ENCODE assay signal across 8 cellular contexts in the genomic region with DNA sequence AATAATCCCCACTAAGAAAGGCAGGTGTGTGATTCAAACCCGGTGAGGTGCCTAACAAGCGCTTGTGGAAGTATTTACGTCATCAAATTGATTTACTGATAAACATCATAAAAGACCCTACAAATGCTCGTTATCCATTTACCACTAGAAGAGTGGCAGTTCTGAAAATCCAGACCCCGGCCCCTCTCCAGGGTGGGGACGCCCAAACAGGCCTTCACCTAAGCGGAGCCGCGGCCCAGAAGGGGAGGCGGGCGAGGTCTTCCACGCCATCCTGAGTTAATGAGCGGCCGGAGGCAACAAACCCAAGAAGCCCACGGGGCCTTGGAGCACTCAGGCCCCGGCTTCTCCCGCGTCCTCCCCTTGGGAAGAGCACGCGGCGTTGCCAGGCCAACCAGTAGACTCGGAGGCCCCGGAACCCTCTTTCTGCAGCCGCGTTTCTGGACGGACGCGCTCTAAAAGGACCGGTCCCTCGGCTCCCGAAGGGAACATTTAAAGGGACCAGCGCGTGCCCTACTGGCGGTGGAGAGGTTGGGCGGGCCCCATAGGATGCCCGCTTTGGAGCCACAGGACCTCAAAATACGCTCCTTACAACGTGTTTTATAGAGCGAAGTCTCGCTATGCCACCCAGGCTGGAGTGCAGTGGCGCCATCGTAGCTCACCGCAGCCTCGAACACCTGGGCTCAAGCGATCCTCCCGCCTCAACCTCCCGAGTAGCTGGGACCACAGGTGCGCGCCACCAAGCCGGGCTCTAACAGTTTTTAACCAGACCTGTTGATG. TPM values are rescaled to one million over a fixed set of nuclear protein-coding genes. Genes with fewer than 3 reads are reported as not detected.
DNase-seq lines count a peak whose midpoint lies in the region; ATAC-seq and TF ChIP-seq lines count a peak whose summit lies in the region.

No MANE protein-coding gene starts in this region.

- H3K9me3 Mint-ChIP-seq in CD4-positive, alpha-beta T cell: no peaks in the 10 kb centered on the region
- H3K9me3 Mint-ChIP-seq in MCF 10A (ENCODE audit: unreplicated experiment): no peaks in the 10 kb centered on the region

- peak; percentile 26 for ATAC-seq in CD4-positive, alpha-beta T cell (ENCODE audit: poor library complexity)
- peak; percentile 58 for ATAC-seq in HG02943 (IDR thresholded peaks at IDR 0.05; ENCODE audit: low read depth, unreplicated experiment)
- ATAC-seq in GM21825 (IDR thresholded peaks at IDR 0.05; ENCODE audit: unreplicated experiment): no peak

- H3K27me3 ChIP-seq in CD4-positive, alpha-beta T cell (ENCODE audit: control insufficient read depth, insufficient read depth, low read length): peaks cover 50% of the 10 kb centered on the region
- H3K27me3 ChIP-seq in iPS-15b (ENCODE audit: control insufficient read depth, insufficient read depth, low read length) (peaks cover 15% of the 10 kb centered on the region), rectal smooth muscle tissue (ENCODE audit: control insufficient read depth, insufficient read depth, low read length) (no peaks in the 10 kb centered on the region)

- DNase-seq in CD4-positive, alpha-beta T cell: peak in 8 of 10 experiments; percentile 7 to 60 (median 28)
- peak; percentile 88 for DNase-seq in SK-N-DZ (ENCODE audit: low spot score)
- DNase-seq in MCF 10A (ENCODE audit: unreplicated experiment): peak; percentile 89
- DNase-seq in OCI-M2 (lab: John Stamatoyannopoulos, UW; ENCODE audit: unreplicated experiment): no peak

- peaks cover 31% of the 10 kb centered on the region for H3K4me1 Mint-ChIP-seq in CD4-positive, alpha-beta T cell (ENCODE audit: low read depth)
- H3K4me1 Mint-ChIP-seq in MCF 10A (ENCODE audit: insufficient read depth, unreplicated experiment): no peaks in the 10 kb centered on the region

- H3K9ac ChIP-seq in iPS-15b (ENCODE audit: low read depth, low read length) (peak overlapping the region; percentile 78), rectal smooth muscle tissue (ENCODE audit: low read length) (peak overlapping the region; percentile 25)

- TF ChIP-seq CTCF in CD4-positive, alpha-beta T cell (IDR thresholded peaks at IDR 0.05): no peak
- TF ChIP-seq CTCF in MCF 10A (IDR thresholded peaks at IDR 0.05; ENCODE audit: unreplicated experiment): peak; percentile 20

- H3K4me1 ChIP-seq in iPS-15b (ENCODE audit: control insufficient read depth, insufficient read depth, low read length) (no peaks in the 10 kb centered on the region), rectal smooth muscle tissue (ENCODE audit: control insufficient read depth, insufficient read depth, low read length) (peaks cover 3% of the 10 kb centered on the region)

- H3K36me3 ChIP-seq in iPS-15b (ENCODE audit: control insufficient read depth, insufficient read depth, low read length) (no peaks in the 10 kb centered on the region), rectal smooth muscle tissue (ENCODE audit: control insufficient read depth, insufficient read depth, low read length) (no peaks in the 10 kb centered on the region)

- peaks cover 69% of the 10 kb centered on the region for H3K27me3 Mint-ChIP-seq in CD4-positive, alpha-beta T cell
- H3K27me3 Mint-ChIP-seq in MCF 10A (ENCODE audit: insufficient read depth, unreplicated experiment): no peaks in the 10 kb centered on the region

- H3K27ac Mint-ChIP-seq in CD4-positive, alpha-beta T cell: no peak overlapping the region
- H3K27ac Mint-ChIP-seq in MCF 10A (ENCODE audit: low read depth, unreplicated experiment): peak overlapping the region; percentile 42

- no TSS peak for BruUV-seq in MCF 10A (replicated peaks; lab: Mats Ljungman, UMichigan)

- POLR2A ChIA-PET in CD4-positive, alpha-beta T cell (lab: Charles Lee): no interaction called here
- POLR2A ChIA-PET in MCF 10A (lab: Yijun Ruan, JAX): interaction anchor here (0.6 to 3.0 kb wide), 6 partner anchors 9 to 165 kb away, joined by 3 to 39 read pairs (median 6); partner anchors contain the start of gene ZC3H14

- no peaks in the 10 kb centered on the region for H3K36me3 Mint-ChIP-seq in CD4-positive, alpha-beta T cell (ENCODE audit: low read depth)
- H3K36me3 Mint-ChIP-seq in MCF 10A (ENCODE audit: insufficient read depth, unreplicated experiment): peaks cover 14% of the 10 kb centered on the region

- peak overlapping the region; percentile 70 for H3K4me3 ChIP-seq in iPS-15b (ENCODE audit: low read depth, low read length)
- H3K4me3 ChIP-seq in rectal smooth muscle tissue (ENCODE audit: low read length): peak overlapping the region; percentile 90

- no peak overlapping the region for H3K27ac ChIP-seq in CD4-positive, alpha-beta T cell (ENCODE audit: low read depth, low read length)
- H3K27ac ChIP-seq in rectal smooth muscle tissue (ENCODE audit: low read depth, low read length): peak overlapping the region; percentile 78

- CTCF ChIA-PET in CD4-positive, alpha-beta T cell (lab: Charles Lee): no interaction called here
- CTCF ChIA-PET in MCF 10A (lab: Yijun Ruan, JAX): interaction anchor here (0.6 to 1.5 kb wide), 8 partner anchors 9 to 1706 kb away, joined by 3 to 7 read pairs (median 3); partner anchors contain the start of gene EML5

- peak overlapping the region; percentile 71 for H3K4me3 Mint-ChIP-seq in CD4-positive, alpha-beta T cell
- peak overlapping the region; percentile 78 for H3K4me3 Mint-ChIP-seq in MCF 10A (ENCODE audit: unreplicated experiment)

- intact Hi-C loops in CD4-positive, alpha-beta T cell (cut with DNase I, micrococcal nuclease): loop anchor here in 1 of 2 experiments (10.0 kb wide), 2 partner anchors 274 to 606 kb away; partner anchors contain the start of gene TTC8
- intact Hi-C loops in MCF 10A (cut with micrococcal nuclease): loop anchor here (10.0 kb wide), 1 partner anchor 536 kb away; no protein-coding TSS in a partner anchor

- H3K9me3 ChIP-seq in CD4-positive, alpha-beta T cell (ENCODE audit: control insufficient read depth, low read length): no peaks in the 10 kb centered on the region
- no peaks in the 10 kb centered on the region for H3K9me3 ChIP-seq in iPS-15b (ENCODE audit: control insufficient read depth, insufficient read depth, low read length)

RNA-seq across cellular contexts. Expression of gene PTPN21, which starts 3.5 kb away (rescaled TPM):
- total RNA-seq in CD4-positive, alpha-beta T cell: not detected
- 1.3 TPM in 2 replicates for polyA plus RNA-seq in SK-N-DZ (2014; cell fraction: cytosol; rRNA removed)
- polyA plus RNA-seq in SK-N-DZ (2014; cell fraction: nucleus; rRNA removed): 2.9 and 5.0 TPM in 2 replicates
- total RNA-seq in MCF 10A (2022): 15.7 and 18.1 TPM in 2 replicates

RNA-seq across cellular contexts. Expression of gene ZC3H14, which starts 11.6 kb away (rescaled TPM):
- 10 to 100 TPM; 36.5 to 40.2 TPM for total RNA-seq in CD4-positive, alpha-beta T cell
- 48.5 and 59.8 TPM in 2 replicates for polyA plus RNA-seq in SK-N-DZ (2014; cell fraction: cytosol; rRNA removed)
- 49.9 and 65.8 TPM in 2 replicates for polyA plus RNA-seq in SK-N-DZ (2014; cell fraction: nucleus; rRNA removed)
- 64.5 and 72.6 TPM in 2 replicates for total RNA-seq in MCF 10A (2022)

Comparison
In these comparisons a context has a peak if more than half of its experiments do, and no peak if none do; other contexts are left out.
1. RNA of gene PTPN21, which starts 3.5 kb away (total RNA-seq): 15.7 to 18.1 TPM in MCF 10A; not detected in CD4-positive, alpha-beta T cell; every median in the first group is over 10 times any median in the second.